ENCODE assay signal across 27 cellular contexts in genomic region chr10:50927522-50928189, GRCh38. TPM values are rescaled to one million over a fixed set of nuclear protein-coding genes. Genes with fewer than 3 reads are reported as not detected.
"Had no signal": no experiment of that assay in that cellular context is flagged by ENCODE, and none has a peak within 500 bp of the region (broad histone marks: within the 10 kb centered on the region; RNA-seq: fewer than 3 reads in every experiment).

No MANE protein-coding gene starts in this region.

- H3K27me3 Mint-ChIP-seq: activated naive CD4-positive, alpha-beta T cell treated with anti-CD3 and anti-CD28 coated beads, Interleukin-2, amount 10 ng/mL, durations not matched to agents 7 days and 5 days; dendritic cell treated with granulocyte-macrophage colony-stimulating factor and Interleukin-4, amounts not matched to agents 40 ng/mL and 50 ng/mL, for 4 days; stimulated activated memory B cell treated with anti-CD40 and anti-IgM and Interleukin-4, amounts not matched to agents 10 μg/mL and 1 μg/mL and 100 μg/mL, for 72 hours had no signal

- H3K27ac ChIP-seq: neural progenitor cell, sigmoid colon, VCaP had no signal

- DNase-seq: activated CD4-positive, alpha-beta T cell treated with anti-CD3 and anti-CD28 coated beads, Interleukin-2, amount 10 ng/mL, durations not matched to agents 7 days and 5 days; activated CD8-positive, alpha-beta memory T cell treated with anti-CD3 and anti-CD28 coated beads, Interleukin-2, amount 10 ng/mL, durations not matched to agents 7 days and 5 days; activated CD8-positive, alpha-beta T cell treated with anti-CD3 and anti-CD28 coated beads for 36 hours; activated effector memory CD4-positive, alpha-beta T cell treated with anti-CD3 and anti-CD28 coated beads, Interleukin-2, amount 50 U/mL, for 16 hours; activated naive CD4-positive, alpha-beta T cell treated with anti-CD3 and anti-CD28 coated beads, Interleukin-2, amount 10 ng/mL, durations not matched to agents 7 days and 5 days; activated T-cell treated with anti-CD3 and anti-CD28 coated beads for 4 hours; amygdala; caudate nucleus; effector CD4-positive, alpha-beta T cell; glutamatergic neuron; islet precursor cell; naive thymus-derived CD4-positive, alpha-beta T cell; posterior cingulate gyrus; sigmoid colon; stimulated activated CD4-positive, alpha-beta T cell treated with anti-CD3 and anti-CD28 coated beads, Interleukin-15, amount 100 ng/mL, for 24 hours had no signal

- H3K27ac Mint-ChIP-seq: activated CD4-positive, alpha-beta T cell treated with anti-CD3 and anti-CD28 coated beads, Interleukin-2, amount 10 ng/mL, durations not matched to agents 7 days and 5 days; activated CD8-positive, alpha-beta memory T cell treated with anti-CD3 and anti-CD28 coated beads, Interleukin-2, amount 10 ng/mL, durations not matched to agents 7 days and 5 days; activated CD8-positive, alpha-beta T cell treated with anti-CD3 and anti-CD28 coated beads for 36 hours; activated naive CD4-positive, alpha-beta T cell treated with anti-CD3 and anti-CD28 coated beads, Interleukin-2, amount 10 ng/mL, durations not matched to agents 7 days and 5 days; dendritic cell treated with granulocyte-macrophage colony-stimulating factor and Interleukin-4, amounts not matched to agents 40 ng/mL and 50 ng/mL, for 4 days; naive thymus-derived CD4-positive, alpha-beta T cell; neural progenitor cell; stimulated activated memory B cell treated with anti-CD40 and anti-IgM and Interleukin-4, amounts not matched to agents 10 μg/mL and 1 μg/mL and 100 μg/mL, for 72 hours; type B pancreatic cell had no signal

- H3K4me1 ChIP-seq: sigmoid colon had no signal

- H3K4me3 Mint-ChIP-seq: activated CD4-positive, alpha-beta T cell treated with anti-CD3 and anti-CD28 coated beads, Interleukin-2, amount 10 ng/mL, durations not matched to agents 7 days and 5 days; activated CD8-positive, alpha-beta memory T cell treated with anti-CD3 and anti-CD28 coated beads, Interleukin-2, amount 10 ng/mL, durations not matched to agents 7 days and 5 days; activated CD8-positive, alpha-beta T cell treated with anti-CD3 and anti-CD28 coated beads for 36 hours; activated naive CD4-positive, alpha-beta T cell treated with anti-CD3 and anti-CD28 coated beads, Interleukin-2, amount 10 ng/mL, durations not matched to agents 7 days and 5 days; dendritic cell treated with granulocyte-macrophage colony-stimulating factor and Interleukin-4, amounts not matched to agents 40 ng/mL and 50 ng/mL, for 4 days; naive thymus-derived CD4-positive, alpha-beta T cell; neural progenitor cell; stimulated activated memory B cell treated with anti-CD40 and anti-IgM and Interleukin-4, amounts not matched to agents 10 μg/mL and 1 μg/mL and 100 μg/mL, for 72 hours; type B pancreatic cell had no signal

- ATAC-seq: activated CD4-positive, CD25-positive, alpha-beta regulatory T cell treated with anti-CD3 and anti-CD28 coated beads, Interleukin-2, amount 50 U/mL, for 24 hours; activated CD8-positive, alpha-beta memory T cell treated with anti-CD3 and anti-CD28 coated beads, Interleukin-2, amount 10 ng/mL, durations not matched to agents 7 days and 5 days; activated CD8-positive, alpha-beta T cell treated with anti-CD3 and anti-CD28 coated beads for 36 hours; naive thymus-derived CD4-positive, alpha-beta T cell; stimulated activated memory B cell treated with anti-CD40 and anti-IgM and Interleukin-4, amounts not matched to agents 10 μg/mL and 1 μg/mL and 100 μg/mL, for 72 hours had no signal

- H3K36me3 ChIP-seq: neural progenitor cell, sigmoid colon had no signal

- H3K4me3 ChIP-seq: lung, neural progenitor cell, sigmoid colon, smooth muscle cell had no signal

- H3K4me1 Mint-ChIP-seq: activated CD4-positive, alpha-beta T cell treated with anti-CD3 and anti-CD28 coated beads, Interleukin-2, amount 10 ng/mL, durations not matched to agents 7 days and 5 days; activated CD8-positive, alpha-beta memory T cell treated with anti-CD3 and anti-CD28 coated beads, Interleukin-2, amount 10 ng/mL, durations not matched to agents 7 days and 5 days; activated naive CD4-positive, alpha-beta T cell treated with anti-CD3 and anti-CD28 coated beads, Interleukin-2, amount 10 ng/mL, durations not matched to agents 7 days and 5 days; naive thymus-derived CD4-positive, alpha-beta T cell; stimulated activated memory B cell treated with anti-CD40 and anti-IgM and Interleukin-4, amounts not matched to agents 10 μg/mL and 1 μg/mL and 100 μg/mL, for 72 hours had no signal

- H3K36me3 Mint-ChIP-seq: activated CD8-positive, alpha-beta memory T cell treated with anti-CD3 and anti-CD28 coated beads, Interleukin-2, amount 10 ng/mL, durations not matched to agents 7 days and 5 days; activated naive CD4-positive, alpha-beta T cell treated with anti-CD3 and anti-CD28 coated beads, Interleukin-2, amount 10 ng/mL, durations not matched to agents 7 days and 5 days; neural progenitor cell; stimulated activated memory B cell treated with anti-CD40 and anti-IgM and Interleukin-4, amounts not matched to agents 10 μg/mL and 1 μg/mL and 100 μg/mL, for 72 hours; type B pancreatic cell had no signal

- H3K27me3 ChIP-seq: neural progenitor cell, sigmoid colon had no signal

RNA-seq across cellular contexts. Expression of gene A1CF, which starts 42.2 kb away (rescaled TPM):
- total RNA-seq: activated CD4-positive, alpha-beta T cell treated with anti-CD3 and anti-CD28 coated beads, Interleukin-2, amount 10 ng/mL, durations not matched to agents 7 days and 5 days; activated CD8-positive, alpha-beta memory T cell treated with anti-CD3 and anti-CD28 coated beads, Interleukin-2, amount 10 ng/mL, durations not matched to agents 7 days and 5 days; activated CD8-positive, alpha-beta T cell treated with anti-CD3 and anti-CD28 coated beads for 36 hours; frontal cortex; naive thymus-derived CD4-positive, alpha-beta T cell; smooth muscle cell; T-helper 2 cell treated with Interferon-gamma antibody and Interleukin-4, amounts not matched to agents 100 ng/mL and 5 ng/mL, for 36 hours; temporal lobe had no signal
- polyA plus RNA-seq: esophagus; naive thymus-derived CD4-positive, alpha-beta T cell; smooth muscle cell had no signal
